In genomic region chr15:68614621-68615035, GRCh38 we compare ENCODE assay signal across 9 cellular contexts. TPM values are rescaled to one million over a fixed set of nuclear protein-coding genes. Genes with fewer than 3 reads are reported as not detected.
DNase-seq lines count a peak whose midpoint lies in the region; ATAC-seq and TF ChIP-seq lines count a peak whose summit lies in the region.
"Had no signal": no experiment of that assay in that cellular context is flagged by ENCODE, and none has a peak within 500 bp of the region (broad histone marks: within the 10 kb centered on the region; RNA-seq: fewer than 3 reads in every experiment).

No MANE protein-coding gene starts in this region.

- TF ChIP-seq POLR2A in adrenal gland (IDR thresholded peaks at IDR 0.05) (no peak), testis (IDR thresholded peaks at IDR 0.05) (no peak)

- ATAC-seq in GM18502 (IDR thresholded peaks at IDR 0.05; ENCODE audit: poor library complexity, unreplicated experiment) (no peak), HG02642 (IDR thresholded peaks at IDR 0.05; ENCODE audit: poor library complexity, unreplicated experiment) (no peak)

- H3K27me3 ChIP-seq in adrenal gland = no peaks in the 10 kb centered on the region
- no peaks in the 10 kb centered on the region for H3K27me3 ChIP-seq in testis

- H3K27ac ChIP-seq in adrenal gland = peak overlapping the region in 1 of 5 donors; percentile 63
- no peak overlapping the region for H3K27ac ChIP-seq in testis

- DNase-seq in adrenal gland (peak in 4 of 7 donors; percentile 27 to 59 (median 38)), foreskin melanocyte (peak; percentile 75), midbrain (lab: John Stamatoyannopoulos, UW) (peak; percentile 97), testis (peak; percentile 33)
- DNase-seq in stimulated activated naive CD4-positive, alpha-beta T cell treated with Interleukin-2 at 50 U/mL for 16 hours (lab: John Stamatoyannopoulos, UW) = no peak
- DNase-seq: activated T-cell treated with anti-CD3 and anti-CD28 coated beads, Interleukin-2, amount 50 U/mL, for 24 hours; DMS79 had no signal

- WGBS in adrenal gland, 4 donors = 54 to 74% (median 67%) methylated on average over 8 to 12 of the region's 12 CpGs
- 30 to 55% methylated on average over 2 to 12 of the region's 12 CpGs for WGBS in testis, 2 donors

- H3K4me1 ChIP-seq in adrenal gland (replicated peaks in 1 of 2) = peaks cover 6 to 7% of the 10 kb centered on the region in 2 donors
- H3K4me1 ChIP-seq in testis = peaks cover 9% of the 10 kb centered on the region

- intact Hi-C loops in adrenal gland (cut with DNase I) (no loop called here), testis (cut with DNase I; ENCODE audit: low total_unique reads) (no loop called here)

- no peak overlapping the region for H3K4me3 ChIP-seq in adrenal gland
- H3K4me3 ChIP-seq in testis = no peak overlapping the region

- TF ChIP-seq CTCF in adrenal gland (IDR thresholded peaks at IDR 0.05) (no peak), testis (IDR thresholded peaks at IDR 0.05) (no peak)

- H3K36me3 ChIP-seq in adrenal gland (replicated peaks in 1 of 2) = no peaks in the 10 kb centered on the region
- no peaks in the 10 kb centered on the region for H3K36me3 ChIP-seq in testis (ENCODE audit: low read depth, missing control alignments)

- H3K9me3 ChIP-seq in adrenal gland (replicated peaks in 1 of 3) = no peaks in the 10 kb centered on the region
- no peaks in the 10 kb centered on the region for H3K9me3 ChIP-seq in testis

RNA-seq across cellular contexts. Expression of gene CORO2B, which starts 35.8 kb away (rescaled TPM):
- 1 to 10 TPM; 3.0 to 8.4 (median 4.2) TPM for total RNA-seq in adrenal gland
- 1 to 10 TPM; 4.2 to 5.9 (median 4.9) TPM for polyA plus RNA-seq in adrenal gland
- 1 to 10 TPM; 1.4 to 2.2 TPM for total RNA-seq in testis
- polyA plus RNA-seq in testis (ENCODE audit: insufficient read depth, low read depth, low replicate concordance) = 4.3 TPM
